ENCODE assay signal across 8 cellular contexts in genomic region chr4:44725861-44726820, GRCh38. TPM values are rescaled to one million over a fixed set of nuclear protein-coding genes. Genes with fewer than 3 reads are reported as not detected.
DNase-seq lines count a peak whose midpoint lies in the region; ATAC-seq and TF ChIP-seq lines count a peak whose summit lies in the region.

Gene GNPDA2 (minus strand): TSS chr4:44726556. CDS start chr4:44722207, 4,349 bp downstream.

- WGBS in spleen, 5 donors: 0 to 1% (median 1%) methylated on average over 37 to 69 of the region's 69 CpGs

- H3K36me3 ChIP-seq in A673 (ENCODE audit: insufficient read depth, low read length, poor library complexity, severe bottlenecking) (no peaks in the 10 kb centered on the region), spleen (no peaks in the 10 kb centered on the region)

- H3K4me1 Mint-ChIP-seq in WTC11: peaks cover 26% of the 10 kb centered on the region

- ATAC-seq in GM18868 (IDR thresholded peaks at IDR 0.05; ENCODE audit: unreplicated experiment): peak; percentile 91
- ATAC-seq in HG03108 (IDR thresholded peaks at IDR 0.05; ENCODE audit: unreplicated experiment): peak; percentile 89
- ATAC-seq in WTC11: peak; percentile 88

- POLR2A ChIA-PET in A673 (lab: Charles Lee; ENCODE audit: low non-redundant PET): interaction anchor here (0.7 kb wide), 1 partner anchor 243 kb away, joined by 3 read pairs; no protein-coding TSS in a partner anchor
- POLR2A ChIA-PET in WTC11 (lab: Charles Lee): interaction anchor here (0.7 kb wide), 1 partner anchor 215 kb away, joined by 3 read pairs; no protein-coding TSS in a partner anchor

- intact Hi-C loops in A673 (cut with micrococcal nuclease; ENCODE audit: unreplicated experiment): no loop called here
- intact Hi-C loops in spleen (cut with DNase I; ENCODE audit: low total_unique reads): no loop called here

- H3K9me3 ChIP-seq in A673 (ENCODE audit: low read depth, low read length, poor library complexity, severe bottlenecking) (no peaks in the 10 kb centered on the region), spleen (no peaks in the 10 kb centered on the region)

- H3K27ac ChIP-seq in A673 (ENCODE audit: low read depth, low read length, poor library complexity, severe bottlenecking) (peak within 1 kb of the TSS; percentile 80), spleen (peak within 1 kb of the TSS; percentile 46 to 90 (median 85))

- H3K27me3 ChIP-seq in A673 (replicated peaks; ENCODE audit: insufficient read depth, low read depth, low read length, poor library complexity) (no peaks in the 10 kb centered on the region), spleen (replicated peaks in 1 of 7) (no peaks in the 10 kb centered on the region)

- CTCF ChIA-PET in A673 (lab: Charles Lee) (no interaction called here), WTC11 (lab: Charles Lee) (interaction anchor here (1.0 kb wide), 1 partner anchor 11 kb away, joined by 3 read pairs; no protein-coding TSS in a partner anchor)

- TF ChIP-seq POLR2A in spleen (IDR thresholded peaks at IDR 0.05): peak in 1 of 3 donors; percentile 39

- H3K9me3 Mint-ChIP-seq in WTC11: no peaks in the 10 kb centered on the region

- H3K4me1 ChIP-seq in A673 (ENCODE audit: insufficient read depth, low read length, poor library complexity, severe bottlenecking) (peaks cover 7% of the 10 kb centered on the region), spleen (peaks cover 0 to 57% (median 32%) of the 10 kb centered on the region in 6 donors)

- peak; percentile 88 for DNase-seq in A673 (ENCODE audit: low spot score)
- DNase-seq in NCI-H2171 treated with DMSO at 0.1 percent for 48 hours (lab: John Stamatoyannopoulos, UW): peak; percentile 78
- peak; percentile 78 for DNase-seq in WTC11 (ENCODE audit: low spot score)
- DNase-seq in cardiac fibroblast (ENCODE audit: low read depth in 2 of 2): peak; percentile 90 to 94
- peak; percentile 91 for DNase-seq in inferior parietal cortex (ENCODE audit: extremely low spot score)
- DNase-seq in spleen: peak; percentile 95

- no peaks in the 10 kb centered on the region for H3K36me3 Mint-ChIP-seq in WTC11

- BruUV-seq in A673 (replicated peaks; lab: Mats Ljungman, UMichigan): TSS peak; percentile 60

- peak within 1 kb of the TSS; percentile 93 for H3K4me3 Mint-ChIP-seq in WTC11

- H3K4me3 ChIP-seq in A673 (ENCODE audit: low read depth, low read length, poor library complexity, severe bottlenecking) (peak within 1 kb of the TSS; percentile 77), cardiac fibroblast (replicated peaks in 1 of 2; ENCODE audit: low read depth in 2 of 2, low read length in 2 of 2) (peak within 1 kb of the TSS; percentile 90 to 92), spleen (peak within 1 kb of the TSS; percentile 72 to 93 (median 78))

- peak; percentile 33; the same call in 1 of the 2 replicates for TF ChIP-seq CTCF in A673 (conservative IDR thresholded peaks at IDR 0.05; ENCODE audit: low read depth, low read length)
- TF ChIP-seq CTCF in WTC11 (IDR thresholded peaks at IDR 0.05): no peak
- peak; percentile 8 for TF ChIP-seq CTCF in cardiac fibroblast (IDR thresholded peaks at IDR 0.05; ENCODE audit: low read depth, low read length)
- TF ChIP-seq CTCF in spleen (IDR thresholded peaks at IDR 0.05 in 8 of 11, conservative IDR thresholded peaks at IDR 0.05 in 3 of 11): no peak

- H3K27ac Mint-ChIP-seq in WTC11: no peak within 1 kb of the TSS

- H3K27me3 Mint-ChIP-seq in WTC11 (ENCODE audit: low read depth): peaks cover 24% of the 10 kb centered on the region

TF ChIP-seq in WTC11, 78 proteins besides CTCF, POLR2A, EP300 and RAD21 (continues in another document):
- TF ChIP-seq NR1H2 (CRISPR knock-in tag; IDR thresholded peaks at IDR 0.05) (no peak), USF1 (CRISPR knock-in tag; IDR thresholded peaks at IDR 0.05) (peak; percentile 57), FOXK1 (CRISPR knock-in tag; IDR thresholded peaks at IDR 0.05) (peak; percentile 77; the same call in 1 of the 2 replicates), E2F4 (CRISPR knock-in tag; IDR thresholded peaks at IDR 0.05; ENCODE audit: borderline replicate concordance, low read depth) (no peak), E2F5 (CRISPR knock-in tag; IDR thresholded peaks at IDR 0.05) (peak; percentile 75), ZNF512 (CRISPR knock-in tag; IDR thresholded peaks at IDR 0.05; ENCODE audit: borderline replicate concordance) (0 out of 2 replicates have a peak, but pooled peaks have one; percentile 47), ZNF671 (CRISPR knock-in tag; IDR thresholded peaks at IDR 0.05) (no peak), TEAD4 (CRISPR knock-in tag; IDR thresholded peaks at IDR 0.05) (no peak), ETV6 (CRISPR knock-in tag; IDR thresholded peaks at IDR 0.05) (peak; percentile 68; the same call in 1 of the 2 replicates), ZNF532 (CRISPR knock-in tag; IDR thresholded peaks at IDR 0.05; ENCODE audit: borderline replicate concordance) (no peak), KAT7 (CRISPR knock-in tag; IDR thresholded peaks at IDR 0.05; ENCODE audit: borderline replicate concordance) (peak; percentile 48; the same call in 1 of the 2 replicates), FOXP1 (CRISPR knock-in tag; IDR thresholded peaks at IDR 0.05; ENCODE audit: borderline replicate concordance) (peak; percentile 88), MAX (CRISPR knock-in tag; IDR thresholded peaks at IDR 0.05) (peak; percentile 90)

RNA-seq across cellular contexts. Expression of gene GNPDA2, which starts in this region (rescaled TPM):
- 27.8 TPM in 2 replicates for total RNA-seq in A673 (2021)
- total RNA-seq in WTC11 (2021): 4.7 to 5.2 TPM (median 4.9 TPM) in 3 replicates
- 10 to 100 TPM; 10.2 to 18.8 (median 14.8) TPM for total RNA-seq in spleen
- 10 to 100 TPM; 10.5 to 11.0 (median 10.7) TPM for polyA plus RNA-seq in spleen

Comparison
In these comparisons a context has a peak if more than half of its experiments do, and no peak if none do; other contexts are left out.
1. Peak in every context shown above with its lines: DNase-seq, ATAC-seq, H3K4me3 ChIP-seq and H3K27ac ChIP-seq.
2. CTCF ChIP-seq: peak in A673 (single experiment) and cardiac fibroblast (single experiment); none in WTC11 (single experiment) and spleen (0 of 11).